13 cellular contexts compared by ENCODE assay signal in the genomic region with DNA sequence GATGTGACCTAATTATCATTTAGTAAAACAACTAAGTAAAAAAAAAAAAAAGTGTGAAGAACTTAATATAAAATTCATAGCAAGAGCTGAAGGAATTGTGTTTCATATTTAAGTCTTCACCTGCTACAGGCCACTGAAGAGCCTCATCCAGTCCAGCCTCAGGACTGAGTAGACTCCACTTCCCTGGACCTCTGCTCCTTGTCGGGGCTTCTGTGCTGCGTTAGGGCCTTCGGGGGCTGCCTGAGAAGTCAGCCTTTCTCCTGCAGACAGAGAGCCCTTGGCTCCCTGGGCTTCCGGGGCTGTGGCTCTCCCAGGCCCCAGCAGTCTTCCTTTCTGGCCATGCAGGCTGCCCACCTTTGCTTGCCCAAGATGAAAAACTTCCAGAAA.
DNase-seq lines count a peak whose midpoint lies in the region; ATAC-seq and TF ChIP-seq lines count a peak whose summit lies in the region.
"Had no signal": no experiment of that assay in that cellular context is flagged by ENCODE, and none has a peak within 500 bp of the region (broad histone marks: within the 10 kb centered on the region; RNA-seq: fewer than 3 reads in every experiment).

No MANE protein-coding gene starts in this region.

- H2AFZ ChIP-seq in GM23338, result no peak overlapping the region

- intact Hi-C loops in stomach (cut with DNase I; ENCODE audit: low total_unique reads), result no loop called here

- H3K79me2 ChIP-seq in GM23338 (replicated peaks; ENCODE audit: insufficient read depth), result no peaks in the 10 kb centered on the region

- DNase-seq in GM23338 (ENCODE audit: low spot score) (no peak), adipocyte (ENCODE audit: low read depth) (no peak), iris pigment epithelial cell (ENCODE audit: low read depth) (peak; percentile 41), stomach (no peak), NK-92 (lab: John Stamatoyannopoulos, UW; ENCODE audit: unreplicated experiment) (no peak), KG1 (lab: John Stamatoyannopoulos, UW) (no peak), NCI-H526 treated with DMSO at 0.1 percent for 48 hours (lab: John Stamatoyannopoulos, UW) (no peak), NCI-H146 treated with DMSO at 0.1 percent for 48 hours (lab: John Stamatoyannopoulos, UW; ENCODE audit: unreplicated experiment) (no peak)
- DNase-seq: activated T-cell treated with anti-CD3 and anti-CD28 coated beads for 4 hours, colonic mucosa, NCI-H2081 treated with DMSO at 0.1 percent for 48 hours had no signal

- H3K27ac ChIP-seq in GM23338 (ENCODE audit: low read depth), result peak overlapping the region; percentile 70
- H3K27ac ChIP-seq in stomach, result peak overlapping the region; percentile 65 to 89 (median 75)
- H3K27ac ChIP-seq: C4-2B had no signal

- H3K4me3 ChIP-seq in GM23338 (no peak overlapping the region), adipocyte (ENCODE audit: low read length) (no peak overlapping the region), stomach (no peak overlapping the region)
- H3K4me3 ChIP-seq: colonic mucosa had no signal

- WGBS in stomach, 5 donors, result 43 to 70% (median 65%) methylated on average over 4 of the region's 4 CpGs

- H4K20me1 ChIP-seq in GM23338 (replicated peaks; ENCODE audit: insufficient read depth), result no peaks in the 10 kb centered on the region

- H3K9me3 Mint-ChIP-seq in GM23338, result no peaks in the 10 kb centered on the region

- ATAC-seq in GM23338, result peak; percentile 59
- ATAC-seq: activated CD4-positive, CD25-positive, alpha-beta regulatory T cell treated with anti-CD3 and anti-CD28 coated beads, Interleukin-2, amount 50 U/mL, for 24 hours had no signal

- no peak for TF ChIP-seq CTCF in GM23338 (conservative IDR thresholded peaks at IDR 0.05; ENCODE audit: low read depth in 2 of 2)
- TF ChIP-seq CTCF in stomach (IDR thresholded peaks at IDR 0.05), result no peak

- no peaks in the 10 kb centered on the region for H3K36me3 ChIP-seq in GM23338 (ENCODE audit: insufficient read depth)
- H3K36me3 ChIP-seq in adipocyte (ENCODE audit: control insufficient read depth, insufficient read depth, low read length, severe bottlenecking), result peaks cover 4% of the 10 kb centered on the region
- peaks cover 0 to 20% (median 0%) of the 10 kb centered on the region in 4 donors for H3K36me3 ChIP-seq in stomach
- H3K36me3 ChIP-seq: colonic mucosa had no signal

- peaks cover 27% of the 10 kb centered on the region for H3K4me1 ChIP-seq in GM23338 (ENCODE audit: insufficient read depth)
- peaks cover 42% of the 10 kb centered on the region for H3K4me1 ChIP-seq in adipocyte (ENCODE audit: control insufficient read depth, insufficient read depth, low read length)
- H3K4me1 ChIP-seq in stomach, result peaks cover 12 to 75% (median 37%) of the 10 kb centered on the region in 4 donors

- H3K4me1 Mint-ChIP-seq in GM23338, result peaks cover 52% of the 10 kb centered on the region

- H3K36me3 Mint-ChIP-seq in GM23338 (ENCODE audit: low read depth), result peaks cover 23% of the 10 kb centered on the region; the same call in 1 of the 3 replicates

- peak overlapping the region; percentile 42; the same call in 1 of the 2 replicates for H3K27ac Mint-ChIP-seq in GM23338

- no peak for TF ChIP-seq POLR2A in stomach (IDR thresholded peaks at IDR 0.05)

- H3F3A ChIP-seq in GM23338 (replicated peaks; ENCODE audit: low read depth), result no peaks in the 10 kb centered on the region

- H3K9me2 ChIP-seq in GM23338 (ENCODE audit: insufficient read depth), result no peaks in the 10 kb centered on the region

- H3K4me2 ChIP-seq in GM23338, result peak overlapping the region; percentile 8; the same call in 1 of the 2 replicates

- H3K9me3 ChIP-seq in adipocyte (ENCODE audit: control insufficient read depth, low read length), result no peaks in the 10 kb centered on the region
- no peaks in the 10 kb centered on the region for H3K9me3 ChIP-seq in stomach
- H3K9me3 ChIP-seq: colonic mucosa had no signal

- no peak overlapping the region for H3K4me3 Mint-ChIP-seq in GM23338

- H3K27me3 ChIP-seq in GM23338 (ENCODE audit: insufficient read depth) (no peaks in the 10 kb centered on the region), adipocyte (replicated peaks; ENCODE audit: control insufficient read depth, insufficient read depth, low read length) (no peaks in the 10 kb centered on the region), stomach (no peaks in the 10 kb centered on the region)
- H3K27me3 ChIP-seq: colonic mucosa had no signal

- peak overlapping the region; percentile 55 for H3K9ac ChIP-seq in adipocyte (ENCODE audit: low read length)

- peaks cover 2% of the 10 kb centered on the region for H3K27me3 Mint-ChIP-seq in GM23338 (ENCODE audit: insufficient read depth, low read depth, poor library complexity)

- TF ChIP-seq EP300 in stomach (IDR thresholded peaks at IDR 0.05), result no peak

TF ChIP-seq in GM23338, 12 proteins besides CTCF, POLR2A, EP300 and RAD21:
- TF ChIP-seq EZH2 (IDR thresholded peaks at IDR 0.05; ENCODE audit: low read depth, unreplicated experiment), result no peak
